12 cellular contexts compared by ENCODE assay signal in genomic region chr11:96391698-96392307, GRCh38. TPM values are rescaled to one million over a fixed set of nuclear protein-coding genes. Genes with fewer than 3 reads are reported as not detected.
DNase-seq lines count a peak whose midpoint lies in the region; ATAC-seq, FAIRE-seq and TF ChIP-seq lines count a peak whose summit lies in the region.
"Had no signal": no experiment of that assay in that cellular context is flagged by ENCODE, and none has a peak within 500 bp of the region (broad histone marks: within the 10 kb centered on the region; RNA-seq: fewer than 3 reads in every experiment).

No MANE protein-coding gene starts in this region.

- FAIRE-seq in GM19239 (lab: Jason Lieb, UNC) = no peak
- FAIRE-seq: colon had no signal

- TF ChIP-seq CTCF in VCaP (conservative IDR thresholded peaks at IDR 0.05) (peak; percentile 54), foreskin keratinocyte (conservative IDR thresholded peaks at IDR 0.05) (peak; percentile 43), gastrocnemius medialis (IDR thresholded peaks at IDR 0.05 in 4 of 5, conservative IDR thresholded peaks at IDR 0.05 in 1 of 5) (no peak)

- H3K36me3 ChIP-seq in gastrocnemius medialis = no peaks in the 10 kb centered on the region

- H3K4me1 ChIP-seq in foreskin keratinocyte (peaks cover 20% of the 10 kb centered on the region), gastrocnemius medialis (peaks cover 14 to 19% of the 10 kb centered on the region in 2 donors)

- H3K9me3 ChIP-seq in gastrocnemius medialis = no peaks in the 10 kb centered on the region

- no peak for TF ChIP-seq POLR2A in gastrocnemius medialis (IDR thresholded peaks at IDR 0.05)

- intact Hi-C loops in gastrocnemius medialis (cut with DNase I; ENCODE audit: low total_unique reads) = no loop called here

- H3K27me3 ChIP-seq in foreskin keratinocyte = no peaks in the 10 kb centered on the region
- H3K27me3 ChIP-seq in gastrocnemius medialis = no peaks in the 10 kb centered on the region

- DNase-seq in Ammon's horn (ENCODE audit: low spot score) (peak; percentile 5), EL (peak; percentile 14), foreskin keratinocyte (peak in 1 of 2 donors; percentile 5), GM19239 (ENCODE audit: insufficient read length, low spot score) (no peak), gastrocnemius medialis (no peak), NCI-H2081 treated with DMSO at 0.1 percent for 48 hours (lab: John Stamatoyannopoulos, UW) (no peak), DMS153 treated with DMSO at 0.1 percent for 48 hours (lab: John Stamatoyannopoulos, UW; ENCODE audit: unreplicated experiment) (no peak)
- DNase-seq: Calu3, NCI-H345 had no signal

- in situ Hi-C loops in gastrocnemius medialis (cut with MboI; ENCODE audit: low sequenced_read_pairs in 4 of 4) = loop anchor here in 1 of 4 donors (25.0 kb wide), 1 partner anchor 555 kb away; no protein-coding TSS in a partner anchor

- ATAC-seq in foreskin keratinocyte (no peak), gastrocnemius medialis (no peak)

- H3K4me3 ChIP-seq in gastrocnemius medialis = no peak overlapping the region
- H3K4me3 ChIP-seq: SK-N-MC had no signal

- no peak overlapping the region for H3K27ac ChIP-seq in VCaP
- H3K27ac ChIP-seq in foreskin keratinocyte = no peak overlapping the region
- no peak overlapping the region for H3K27ac ChIP-seq in gastrocnemius medialis
- H3K27ac ChIP-seq: SK-N-MC had no signal

RNA-seq across cellular contexts. Expression of gene JRKL, which starts 2.0 kb away (rescaled TPM):
- total RNA-seq in foreskin keratinocyte (6.0 and 7.3 TPM in 2 replicates), gastrocnemius medialis (1 to 10 TPM; 2.9 to 5.8 (median 3.6) TPM)
- polyA plus RNA-seq in foreskin keratinocyte = 2.0 and 2.1 TPM in 2 replicates

RNA-seq across cellular contexts. Expression of gene CCDC82, which starts 2.1 kb away (rescaled TPM):
- total RNA-seq in foreskin keratinocyte (14.8 and 15.2 TPM in 2 replicates), gastrocnemius medialis (1 to 10 TPM; 4.6 to 9.1 (median 6.6) TPM)
- 6.6 TPM in 2 replicates for polyA plus RNA-seq in foreskin keratinocyte

RNA-seq across cellular contexts. Expression of gene MAML2, which starts 48.8 kb away (rescaled TPM):
- total RNA-seq in foreskin keratinocyte (6.0 and 6.2 TPM in 2 replicates), gastrocnemius medialis (1 to 10 TPM; 4.1 to 6.3 (median 4.8) TPM)
- 0.96 and 1.1 TPM in 2 replicates for polyA plus RNA-seq in foreskin keratinocyte

Comparison
In these comparisons a context has a peak if more than half of its experiments do, and no peak if none do; other contexts are left out.
1. DNase-seq: peak in Ammon's horn (single experiment) and EL (single experiment); none in GM19239 (single experiment), gastrocnemius medialis (0 of 2), NCI-H2081 treated with DMSO at 0.1 percent for 48 hours (single experiment) and DMS153 treated with DMSO at 0.1 percent for 48 hours (single experiment).
2. CTCF ChIP-seq: peak in VCaP (single experiment) and foreskin keratinocyte (single experiment); none in gastrocnemius medialis (0 of 5).